1 cellular context compared by ENCODE assay signal in genomic region chr1:205827623-205828022, GRCh38.
TF ChIP-seq lines count a peak whose summit lies in the region.

No MANE protein-coding gene starts in this region.

TF ChIP-seq in HCT116, 20 proteins besides CTCF, POLR2A, EP300 and RAD21:
- no peak for TF ChIP-seq CEBPB (IDR thresholded peaks at IDR 0.05; ENCODE audit: low read depth)
- no peak for TF ChIP-seq ZNF274 (IDR thresholded peaks at IDR 0.05; ENCODE audit: low read depth, low read length)
- TF ChIP-seq YY1 (IDR thresholded peaks at IDR 0.05; ENCODE audit: extremely low read depth, insufficient replicate concordance, low read depth, low read length), result no peak
